8 cellular contexts compared by ENCODE assay signal in the genomic region with DNA sequence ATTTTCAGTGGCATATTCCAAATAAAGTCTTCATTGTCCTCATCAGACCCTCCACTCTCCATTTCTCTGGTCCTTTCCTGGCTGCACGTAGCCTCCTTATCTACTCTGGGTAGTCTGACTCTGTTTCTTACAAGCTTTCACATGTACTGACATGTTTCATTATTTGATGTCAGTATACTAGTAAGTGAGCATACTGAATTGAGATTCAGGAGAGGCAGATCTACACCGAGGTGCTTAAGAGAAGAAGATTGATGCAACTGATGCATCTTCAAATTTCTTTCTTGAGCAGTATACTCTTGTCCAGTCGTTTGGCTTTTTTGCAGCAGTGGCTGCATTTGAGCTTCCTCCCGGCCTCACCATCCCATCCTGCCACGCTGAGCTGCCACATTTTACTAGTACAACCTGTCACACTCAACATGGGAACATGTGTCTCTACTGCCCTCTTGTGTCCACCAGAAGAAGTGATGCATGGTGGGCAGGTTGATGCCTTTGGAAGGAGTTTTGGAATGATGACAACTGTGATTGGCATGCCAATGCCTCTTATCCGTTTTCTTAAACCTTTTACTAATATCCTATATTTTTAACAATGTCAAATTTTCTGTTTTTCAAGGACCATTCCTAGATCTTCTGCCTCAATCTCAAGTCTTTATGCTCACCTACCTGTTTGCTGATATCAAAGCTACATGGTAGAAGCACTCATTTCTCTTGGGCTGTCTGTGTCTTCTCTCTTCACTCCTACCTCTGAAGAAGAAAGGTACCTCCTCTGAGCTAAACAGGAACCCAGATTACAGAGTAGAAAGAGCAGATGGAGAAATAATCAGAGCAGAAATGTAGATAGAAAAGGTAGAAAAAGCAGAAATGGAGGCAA. TPM values are rescaled to one million over a fixed set of nuclear protein-coding genes. Genes with fewer than 3 reads are reported as not detected.
DNase-seq lines count a peak whose midpoint lies in the region; ATAC-seq, FAIRE-seq and TF ChIP-seq lines count a peak whose summit lies in the region.

No MANE protein-coding gene starts in this region.

- peaks cover 6% of the 10 kb centered on the region for H3K4me1 Mint-ChIP-seq in activated T-helper 17 cell treated with anti-CD3 and anti-CD28 coated beads, Interleukin-2, amount 50 U/mL, for 72 hours
- H3K4me1 Mint-ChIP-seq in progenitor cell of endocrine pancreas (ENCODE audit: low read depth): peaks cover 8% of the 10 kb centered on the region

- peak; percentile 92 for FAIRE-seq in H54 (lab: Jason Lieb, UNC)

- H3K9me3 ChIP-seq in vagina: no peaks in the 10 kb centered on the region

- TF ChIP-seq POLR2A in H54 (IDR thresholded peaks at IDR 0.05; ENCODE audit: low read depth, low read length) (no peak), vagina (IDR thresholded peaks at IDR 0.05) (no peak)

- no peaks in the 10 kb centered on the region for H3K36me3 ChIP-seq in GM06990 (ENCODE audit: control insufficient read depth, insufficient read depth, low read length)
- H3K36me3 ChIP-seq in vagina: no peaks in the 10 kb centered on the region

- ATAC-seq in activated T-helper 17 cell treated with anti-CD3 and anti-CD28 coated beads, Interleukin-2, amount 50 U/mL, for 72 hours (replicated peaks): peak; percentile 97

- H3K27me3 ChIP-seq in GM06990 (replicated peaks; ENCODE audit: control insufficient read depth, insufficient read depth, low read length) (no peaks in the 10 kb centered on the region), vagina (no peaks in the 10 kb centered on the region)

- H3K27me3 Mint-ChIP-seq in activated T-helper 17 cell treated with anti-CD3 and anti-CD28 coated beads, Interleukin-2, amount 50 U/mL, for 72 hours: no peaks in the 10 kb centered on the region
- peaks cover 21% of the 10 kb centered on the region for H3K27me3 Mint-ChIP-seq in progenitor cell of endocrine pancreas

- H3K36me3 Mint-ChIP-seq in activated T-helper 17 cell treated with anti-CD3 and anti-CD28 coated beads, Interleukin-2, amount 50 U/mL, for 72 hours (ENCODE audit: low read depth): no peaks in the 10 kb centered on the region
- no peaks in the 10 kb centered on the region for H3K36me3 Mint-ChIP-seq in progenitor cell of endocrine pancreas (ENCODE audit: insufficient read depth)

- intact Hi-C loops in vagina (cut with DNase I): loop anchor here (10.0 kb wide), 1 partner anchor 250 kb away; no protein-coding TSS in a partner anchor

- H3K27ac ChIP-seq in vagina: no peak overlapping the region

- H3K4me1 ChIP-seq in vagina: no peaks in the 10 kb centered on the region

- H3K4me3 Mint-ChIP-seq in activated T-helper 17 cell treated with anti-CD3 and anti-CD28 coated beads, Interleukin-2, amount 50 U/mL, for 72 hours: peak overlapping the region; percentile 56
- H3K4me3 Mint-ChIP-seq in progenitor cell of endocrine pancreas (ENCODE audit: low read depth): no peak overlapping the region

- no peaks in the 10 kb centered on the region for H3K9me3 Mint-ChIP-seq in activated T-helper 17 cell treated with anti-CD3 and anti-CD28 coated beads, Interleukin-2, amount 50 U/mL, for 72 hours
- H3K9me3 Mint-ChIP-seq in progenitor cell of endocrine pancreas (ENCODE audit: low read depth): no peaks in the 10 kb centered on the region

- peak; percentile 34 for DNase-seq in GM06990 (ENCODE audit: extremely low read depth, insufficient read length)
- DNase-seq in H54 (ENCODE audit: insufficient read length, low spot score): peak; percentile 49
- DNase-seq in LHCN-M2 (ENCODE audit: low read depth): peak; percentile 59
- peak; percentile 64 for DNase-seq in RPMI8226
- DNase-seq in foreskin melanocyte: peak; percentile 38
- peak; percentile 35 for DNase-seq in progenitor cell of endocrine pancreas (ENCODE audit: low spot score, unreplicated experiment)
- DNase-seq in vagina (ENCODE audit: extremely low spot score in 2 of 2): no peak

- TF ChIP-seq CTCF in GM06990 (IDR thresholded peaks at IDR 0.05; ENCODE audit: insufficient read depth, low read length, poor library complexity, severe bottlenecking): peak; percentile 79
- TF ChIP-seq CTCF in progenitor cell of endocrine pancreas (IDR thresholded peaks at IDR 0.05; ENCODE audit: unreplicated experiment): peak; percentile 84
- TF ChIP-seq CTCF in vagina (IDR thresholded peaks at IDR 0.05): peak in 2 of 3 experiments; percentile 8 to 40

- H3K27ac Mint-ChIP-seq in activated T-helper 17 cell treated with anti-CD3 and anti-CD28 coated beads, Interleukin-2, amount 50 U/mL, for 72 hours: peak overlapping the region; percentile 20
- H3K27ac Mint-ChIP-seq in progenitor cell of endocrine pancreas: no peak overlapping the region

- H3K4me3 ChIP-seq in GM06990 (replicated peaks; ENCODE audit: low read depth, low read length): no peak overlapping the region
- H3K4me3 ChIP-seq in vagina: no peak overlapping the region

RNA-seq across cellular contexts. Expression of a gene that starts 38.7 kb away (rescaled TPM):
- total RNA-seq in LHCN-M2 (2014; rRNA removed) (not detected in 2 replicates), progenitor cell of endocrine pancreas (not detected in 2 replicates), vagina (not detected)
- not detected for polyA plus RNA-seq in LHCN-M2 (2012)
- not detected for total RNA-seq in activated T-helper 17 cell treated with anti-CD3 and anti-CD28 coated beads, Interleukin-2, amount 50 U/mL, for 72 hours

Comparison
In these comparisons a context has a peak if more than half of its experiments do, and no peak if none do; other contexts are left out.
1. DNase-seq: peak in GM06990 (single experiment), H54 (single experiment), LHCN-M2 (single experiment), RPMI8226 (single experiment), foreskin melanocyte (single experiment) and progenitor cell of endocrine pancreas (single experiment); none in vagina (0 of 2).
2. CTCF ChIP-seq: peak in every context shown above with its lines; median percentile 84 in progenitor cell of endocrine pancreas; 79 in GM06990; 24 in vagina.